ENCODE assay signal across 17 cellular contexts in genomic region chr9:85479305-85479704, GRCh38.
"Had no signal": no experiment of that assay in that cellular context is flagged by ENCODE, and none has a peak within 500 bp of the region (broad histone marks: within the 10 kb centered on the region; RNA-seq: fewer than 3 reads in every experiment).

No MANE protein-coding gene starts in this region.

- ATAC-seq: Panc1, PC-3 had no signal

- DNase-seq: MV-4-11, NCI-H1048, NCI-H1105, NCI-H1417, NCI-H1436 treated with DMSO at 0.1 percent for 48 hours, NCI-H1694, NCI-H187 treated with DMSO at 0.1 percent for 48 hours, NCI-H2029 treated with DMSO at 0.1 percent for 48 hours, NCI-H2227 treated with DMSO at 0.1 percent for 48 hours, NCI-H524, NCI-H526 treated with DMSO at 0.1 percent for 48 hours, NCI-H774, PC-3, SHP77, SK-N-SH, SW 1271 had no signal

- H3K9me3 ChIP-seq: SK-N-SH had no signal
